Comparison of ENCODE assay signal across 19 cellular contexts in the genomic region with DNA sequence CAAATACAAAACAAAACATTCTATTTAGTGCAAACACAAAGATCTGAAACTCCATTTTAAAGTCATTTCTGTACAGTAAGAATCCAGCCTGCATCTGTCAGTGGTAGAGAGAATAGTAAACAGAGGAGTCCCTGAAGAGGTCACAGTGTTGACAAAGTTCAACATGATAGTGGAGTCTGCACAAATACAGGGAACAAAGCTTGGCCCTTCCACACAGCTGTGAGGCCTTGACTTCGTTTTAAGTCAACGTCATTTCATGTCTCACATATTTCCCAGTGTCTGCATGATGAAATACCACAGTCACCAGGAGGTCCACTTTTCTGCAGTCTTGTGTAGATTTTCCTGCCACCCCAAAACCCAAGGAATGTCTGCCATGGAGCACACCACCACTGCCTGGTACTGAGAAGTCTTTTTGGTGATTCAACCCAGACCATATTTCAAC. TPM values are rescaled to one million over a fixed set of nuclear protein-coding genes. Genes with fewer than 3 reads are reported as not detected.
DNase-seq lines count a peak whose midpoint lies in the region; ATAC-seq and TF ChIP-seq lines count a peak whose summit lies in the region.
"Had no signal": no experiment of that assay in that cellular context is flagged by ENCODE, and none has a peak within 500 bp of the region (broad histone marks: within the 10 kb centered on the region; RNA-seq: fewer than 3 reads in every experiment).

No MANE protein-coding gene starts in this region.

- H3K9me2 ChIP-seq in hepatocyte (replicated peaks; ENCODE audit: insufficient read depth) = no peaks in the 10 kb centered on the region

- peak; percentile 98 for DNase-seq in DMS53 treated with DMSO at 0.1 percent for 48 hours (lab: John Stamatoyannopoulos, UW; ENCODE audit: unreplicated experiment)
- DNase-seq in SJSA1 (ENCODE audit: low read depth in 1 of 2, low spot score in 2 of 2) = peak; percentile 4 to 12
- DNase-seq in hepatocyte (ENCODE audit: low spot score) = no peak
- no peak for DNase-seq in activated effector memory CD4-positive, alpha-beta T cell treated with anti-CD3 and anti-CD28 coated beads, Interleukin-2, amount 50 U/mL, for 16 hours
- DNase-seq in activated effector memory CD4-positive, alpha-beta T cell treated with Interleukin-2 at 50 U/mL for 16 hours = no peak
- DNase-seq: activated CD4-positive, alpha-beta T cell treated with anti-CD3 and anti-CD28 coated beads, Interleukin-2, amount 50 U/mL, for 1 hour; activated T-cell treated with anti-CD3 and anti-CD28 coated beads, Interleukin-2, amount 50 U/mL, for 48 hours; amygdala; mesendoderm; NCI-H1417 treated with DMSO at 0.1 percent for 48 hours; NCI-H774; sigmoid colon; stimulated activated naive CD4-positive, alpha-beta T cell; T-helper 9 cell had no signal

- H3K36me3 ChIP-seq in SJSA1 = no peaks in the 10 kb centered on the region
- no peaks in the 10 kb centered on the region for H3K36me3 ChIP-seq in hepatocyte (replicated peaks; ENCODE audit: insufficient read depth, low read depth)
- H3K36me3 ChIP-seq: BLaER1 treated with 17β-estradiol and CSF1 and Interleukin-3, amounts not matched to agents 10 nM and 100 nM; sigmoid colon had no signal

- no peak for TF ChIP-seq CTCF in hepatocyte (IDR thresholded peaks at IDR 0.05; ENCODE audit: poor library complexity)

- H3K4me2 ChIP-seq in hepatocyte = no peak overlapping the region
- H3K4me2 ChIP-seq: BLaER1 treated with 17β-estradiol and CSF1 and Interleukin-3, amounts not matched to agents 10 nM and 100 nM had no signal

- peak; percentile 58 for ATAC-seq in HG02870 (IDR thresholded peaks at IDR 0.05; ENCODE audit: unreplicated experiment)
- ATAC-seq in GM21515 (IDR thresholded peaks at IDR 0.05; ENCODE audit: unreplicated experiment) = no peak
- ATAC-seq in GM21825 (IDR thresholded peaks at IDR 0.05; ENCODE audit: unreplicated experiment) = no peak

- WGBS in hepatocyte (ENCODE audit: low lambda C conversion rate, missing lambda C conversion rate) = 45% methylated on average over 2 of the region's 2 CpGs

- H3K9me3 ChIP-seq in SJSA1 (replicated peaks) = peaks cover 4% of the 10 kb centered on the region; the same call in 1 of the 2 replicates
- peaks cover 5% of the 10 kb centered on the region for H3K9me3 ChIP-seq in hepatocyte (ENCODE audit: low read depth)

- H4K20me1 ChIP-seq in hepatocyte (ENCODE audit: insufficient read depth, poor library complexity, severe bottlenecking) = no peaks in the 10 kb centered on the region
- H4K20me1 ChIP-seq: BLaER1 treated with 17β-estradiol and CSF1 and Interleukin-3, amounts not matched to agents 10 nM and 100 nM had no signal

- H3K27me3 ChIP-seq in SJSA1 (replicated peaks) = no peaks in the 10 kb centered on the region
- no peaks in the 10 kb centered on the region for H3K27me3 ChIP-seq in hepatocyte
- H3K27me3 ChIP-seq: BLaER1 treated with 17β-estradiol and CSF1 and Interleukin-3, amounts not matched to agents 10 nM and 100 nM; sigmoid colon had no signal

- no peak overlapping the region for H2AFZ ChIP-seq in hepatocyte

- no peak overlapping the region for H3K27ac ChIP-seq in SJSA1
- peak overlapping the region; percentile 24 for H3K27ac ChIP-seq in hepatocyte
- H3K27ac ChIP-seq: BLaER1 treated with 17β-estradiol and CSF1 and Interleukin-3, amounts not matched to agents 10 nM and 100 nM; sigmoid colon had no signal

- no peaks in the 10 kb centered on the region for H3K79me2 ChIP-seq in hepatocyte

- H3K4me1 ChIP-seq in SJSA1 (replicated peaks) (no peaks in the 10 kb centered on the region), hepatocyte (ENCODE audit: insufficient read depth) (no peaks in the 10 kb centered on the region)
- H3K4me1 ChIP-seq: sigmoid colon had no signal

- H3K4me3 ChIP-seq in SJSA1 (no peak overlapping the region), hepatocyte (no peak overlapping the region)
- H3K4me3 ChIP-seq: BLaER1 treated with 17β-estradiol and CSF1 and Interleukin-3, amounts not matched to agents 10 nM and 100 nM; sigmoid colon had no signal

RNA-seq across cellular contexts. Expression of a gene that starts 33.0 kb away (rescaled TPM):
- 1.2 and 1.7 TPM in 2 replicates for total RNA-seq in SJSA1 (2014; rRNA removed; shearing (Covaris generic))
- total RNA-seq in hepatocyte = 0.40 and 0.80 TPM in 2 replicates
- polyA plus RNA-seq in hepatocyte = 0.69 TPM in 1 of 2 replicates, not detected in the other
- total RNA-seq: sigmoid colon, urinary bladder had no signal
- polyA plus RNA-seq: sigmoid colon, urinary bladder had no signal

RNA-seq across cellular contexts. Expression of a gene that starts 46.1 kb away (rescaled TPM):
- not detected in 2 replicates for total RNA-seq in SJSA1 (2014; rRNA removed; shearing (Covaris generic))
- not detected in 2 replicates for total RNA-seq in hepatocyte
- 0.06 and 0.18 TPM in 2 replicates for polyA plus RNA-seq in hepatocyte
- total RNA-seq: urinary bladder had no signal
- polyA plus RNA-seq: urinary bladder had no signal

Comparison
In these comparisons a context has a peak if more than half of its experiments do, and no peak if none do; other contexts are left out.
1. DNase-seq: peak in DMS53 treated with DMSO at 0.1 percent for 48 hours (single experiment) and SJSA1 (2 of 2); none in hepatocyte (single experiment), activated effector memory CD4-positive, alpha-beta T cell treated with anti-CD3 and anti-CD28 coated beads, Interleukin-2, amount 50 U/mL, for 16 hours (single experiment) and activated effector memory CD4-positive, alpha-beta T cell treated with Interleukin-2 at 50 U/mL for 16 hours (single experiment).